ENCODE assay signal across 10 cellular contexts in the genomic region with DNA sequence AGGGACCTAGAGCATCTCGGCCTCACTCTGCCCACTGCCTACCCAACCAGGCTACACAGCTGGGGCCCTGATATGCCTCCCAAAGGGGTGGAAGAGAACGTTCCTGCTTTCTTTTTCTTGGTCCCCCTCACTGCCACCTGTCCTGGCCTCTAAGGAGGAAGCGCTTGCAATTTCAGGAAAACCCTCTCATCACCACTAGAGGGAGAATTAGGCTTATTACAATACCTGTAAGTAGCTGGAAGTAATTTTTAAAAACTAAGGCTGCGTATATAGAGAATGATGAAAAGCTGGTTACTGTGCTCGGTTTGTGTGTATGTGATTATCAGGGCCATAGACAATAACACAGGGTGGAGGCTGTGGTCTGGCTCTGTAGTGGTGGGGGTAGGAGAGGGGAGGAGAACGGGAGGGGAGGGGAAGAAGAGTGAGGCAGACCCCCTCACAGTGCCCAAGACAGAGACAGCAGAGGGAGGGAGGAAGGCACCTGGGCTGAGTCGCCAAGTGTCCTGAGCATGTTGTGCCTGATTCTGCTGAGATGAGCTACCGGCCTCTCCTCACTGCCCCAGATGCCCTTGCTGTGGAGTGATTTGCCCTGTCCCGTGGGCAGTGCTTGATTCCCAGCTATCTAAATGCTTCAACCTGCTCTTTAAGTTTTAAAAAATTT. TPM values are rescaled to one million over a fixed set of nuclear protein-coding genes. Genes with fewer than 3 reads are reported as not detected.
DNase-seq lines count a peak whose midpoint lies in the region; ATAC-seq and TF ChIP-seq lines count a peak whose summit lies in the region.
"Had no signal": no experiment of that assay in that cellular context is flagged by ENCODE, and none has a peak within 500 bp of the region (broad histone marks: within the 10 kb centered on the region; RNA-seq: fewer than 3 reads in every experiment).

No MANE protein-coding gene starts in this region.

- no peak for ATAC-seq in GM18870 (IDR thresholded peaks at IDR 0.05; ENCODE audit: unreplicated experiment)

- H2AFZ ChIP-seq in smooth muscle cell (ENCODE audit: low read depth) = no peak overlapping the region

- 35% methylated on average over 9 of the region's 9 CpGs for WGBS in smooth muscle cell (ENCODE audit: low lambda C conversion rate)
- WGBS in esophagus muscularis mucosa = 17% methylated on average over 9 of the region's 9 CpGs

- H3K27ac ChIP-seq in smooth muscle cell (ENCODE audit: low read depth) (no peak overlapping the region), esophagus muscularis mucosa (replicated peaks in 1 of 4) (no peak overlapping the region)

- H3K9ac ChIP-seq in smooth muscle cell (ENCODE audit: low read depth) = no peak overlapping the region

- peak; percentile 52 for TF ChIP-seq CTCF in epithelial cell of esophagus (IDR thresholded peaks at IDR 0.05; ENCODE audit: insufficient read depth, low read depth, low read length, missing control alignments)
- peak; percentile 59 for TF ChIP-seq CTCF in smooth muscle cell (IDR thresholded peaks at IDR 0.05; ENCODE audit: borderline replicate concordance, insufficient read depth, poor library complexity, severe bottlenecking)
- peak in 1 of 3 experiments; percentile 4 for TF ChIP-seq CTCF in esophagus muscularis mucosa (IDR thresholded peaks at IDR 0.05)

- H3K79me2 ChIP-seq in smooth muscle cell (ENCODE audit: low read depth) = no peaks in the 10 kb centered on the region

- no peaks in the 10 kb centered on the region for H3K36me3 ChIP-seq in smooth muscle cell (ENCODE audit: low read depth)
- no peaks in the 10 kb centered on the region for H3K36me3 ChIP-seq in esophagus muscularis mucosa

- no peak for TF ChIP-seq EP300 in esophagus muscularis mucosa (IDR thresholded peaks at IDR 0.05)

- H3K27me3 ChIP-seq in smooth muscle cell (ENCODE audit: low read depth) = peaks cover 52% of the 10 kb centered on the region
- H3K27me3 ChIP-seq in esophagus muscularis mucosa = peaks cover 0 to 36% (median 5%) of the 10 kb centered on the region in 4 donors

- H3K4me1 ChIP-seq in smooth muscle cell (ENCODE audit: low read depth) (peaks cover 3% of the 10 kb centered on the region), esophagus muscularis mucosa (peaks cover 0 to 11% (median 2%) of the 10 kb centered on the region in 4 donors)

- H3F3A ChIP-seq in smooth muscle cell (ENCODE audit: low read depth) = no peaks in the 10 kb centered on the region

- no peaks in the 10 kb centered on the region for H4K20me1 ChIP-seq in smooth muscle cell (ENCODE audit: low read depth)

- H3K9me3 ChIP-seq in smooth muscle cell (replicated peaks; ENCODE audit: low read depth) (no peaks in the 10 kb centered on the region), esophagus muscularis mucosa (no peaks in the 10 kb centered on the region)

- H3K4me3 ChIP-seq in epithelial cell of esophagus (ENCODE audit: low read length) (no peak overlapping the region), smooth muscle cell (no peak overlapping the region), esophagus muscularis mucosa (no peak overlapping the region)

- peak; percentile 53 for DNase-seq in NCI-H510A treated with DMSO at 0.1 percent for 48 hours (lab: John Stamatoyannopoulos, UW)
- no peak for DNase-seq in NCI-H510A (lab: John Stamatoyannopoulos, UW)
- DNase-seq in NCI-H748 (lab: John Stamatoyannopoulos, UW; ENCODE audit: unreplicated experiment) = peak; percentile 62
- DNase-seq in epithelial cell of esophagus (ENCODE audit: low read depth) = peak; percentile 37
- DNase-seq in smooth muscle cell (lab: John Stamatoyannopoulos, UW; ENCODE audit: unreplicated experiment) = no peak
- no peak for DNase-seq in NOMO-1 treated with dmso at 0.1 percent for 144 hours (lab: John Stamatoyannopoulos, UW; ENCODE audit: unreplicated experiment)
- no peak for DNase-seq in esophagus muscularis mucosa (ENCODE audit: extremely low spot score)
- DNase-seq: CD4-positive, CD25-positive, alpha-beta regulatory T cell had no signal

- no peak overlapping the region for H3K4me2 ChIP-seq in smooth muscle cell

- intact Hi-C loops in esophagus muscularis mucosa (cut with DNase I) = no loop called here

- TF ChIP-seq POLR2A in esophagus muscularis mucosa (IDR thresholded peaks at IDR 0.05; ENCODE audit: low read depth) = no peak

RNA-seq across cellular contexts. Expression of a gene that starts 3.3 kb away (rescaled TPM):
- total RNA-seq in smooth muscle cell = under 0.01 TPM in 1 of 2 replicates, not detected in the other
- 0.41 TPM in 1 of 2 replicates, not detected in the other for polyA plus RNA-seq in smooth muscle cell
- total RNA-seq in esophagus muscularis mucosa = not detected
- total RNA-seq: CD4-positive, CD25-positive, alpha-beta regulatory T cell had no signal
- polyA plus RNA-seq: CD4-positive, CD25-positive, alpha-beta regulatory T cell; IgD-negative memory B cell had no signal

Comparison
In these comparisons a context has a peak if more than half of its experiments do, and no peak if none do; other contexts are left out.
1. DNase-seq: peak in NCI-H510A treated with DMSO at 0.1 percent for 48 hours (single experiment), NCI-H748 (single experiment) and epithelial cell of esophagus (single experiment); none in NCI-H510A (single experiment), smooth muscle cell (single experiment), NOMO-1 treated with dmso at 0.1 percent for 144 hours (single experiment) and esophagus muscularis mucosa (single experiment).